In genomic region chr5:91383027-91383955, GRCh38 we compare ENCODE assay signal across 1 cellular context.
A peak's percentile ranks its signal among the peaks of the same experiment; 100 is the strongest.
TF ChIP-seq lines count a peak whose summit lies in the region.

A gene with protein sequence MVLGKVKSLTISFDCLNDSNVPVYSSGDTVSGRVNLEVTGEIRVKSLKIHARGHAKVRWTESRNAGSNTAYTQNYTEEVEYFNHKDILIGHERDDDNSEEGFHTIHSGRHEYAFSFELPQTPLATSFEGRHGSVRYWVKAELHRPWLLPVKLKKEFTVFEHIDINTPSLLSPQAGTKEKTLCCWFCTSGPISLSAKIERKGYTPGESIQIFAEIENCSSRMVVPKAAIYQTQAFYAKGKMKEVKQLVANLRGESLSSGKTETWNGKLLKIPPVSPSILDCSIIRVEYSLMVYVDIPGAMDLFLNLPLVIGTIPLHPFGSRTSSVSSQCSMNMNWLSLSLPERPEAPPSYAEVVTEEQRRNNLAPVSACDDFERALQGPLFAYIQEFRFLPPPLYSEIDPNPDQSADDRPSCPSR (minus strand): TSS chr5:91383317. CDS start chr5:91383092, 225 bp downstream.

TF ChIP-seq in HepG2, 621 proteins besides CTCF, POLR2A, EP300 and RAD21 (continued from another document and continues in another):
- TF ChIP-seq DPF2 (CRISPR knock-in tag; IDR thresholded peaks at IDR 0.05; ENCODE audit: borderline replicate concordance, low read depth): no peak
- TF ChIP-seq GPN1 (CRISPR knock-in tag; IDR thresholded peaks at IDR 0.05; ENCODE audit: borderline replicate concordance): no peak
- no peak for TF ChIP-seq ZNF138 (CRISPR knock-in tag; IDR thresholded peaks at IDR 0.05; ENCODE audit: low read depth)
- TF ChIP-seq MAFG (CRISPR knock-in tag; IDR thresholded peaks at IDR 0.05): no peak
- TF ChIP-seq SMYD3 (CRISPR knock-in tag; IDR thresholded peaks at IDR 0.05): no peak
- peak; percentile 65 for TF ChIP-seq PHF8 (CRISPR knock-in tag; IDR thresholded peaks at IDR 0.05)
- TF ChIP-seq ZNF674 (CRISPR knock-in tag; IDR thresholded peaks at IDR 0.05; ENCODE audit: low read depth): no peak
- TF ChIP-seq ZNF124 (CRISPR knock-in tag; IDR thresholded peaks at IDR 0.05): peak; percentile 54; the same call in 1 of the 2 replicates
- TF ChIP-seq, protein P1, sequence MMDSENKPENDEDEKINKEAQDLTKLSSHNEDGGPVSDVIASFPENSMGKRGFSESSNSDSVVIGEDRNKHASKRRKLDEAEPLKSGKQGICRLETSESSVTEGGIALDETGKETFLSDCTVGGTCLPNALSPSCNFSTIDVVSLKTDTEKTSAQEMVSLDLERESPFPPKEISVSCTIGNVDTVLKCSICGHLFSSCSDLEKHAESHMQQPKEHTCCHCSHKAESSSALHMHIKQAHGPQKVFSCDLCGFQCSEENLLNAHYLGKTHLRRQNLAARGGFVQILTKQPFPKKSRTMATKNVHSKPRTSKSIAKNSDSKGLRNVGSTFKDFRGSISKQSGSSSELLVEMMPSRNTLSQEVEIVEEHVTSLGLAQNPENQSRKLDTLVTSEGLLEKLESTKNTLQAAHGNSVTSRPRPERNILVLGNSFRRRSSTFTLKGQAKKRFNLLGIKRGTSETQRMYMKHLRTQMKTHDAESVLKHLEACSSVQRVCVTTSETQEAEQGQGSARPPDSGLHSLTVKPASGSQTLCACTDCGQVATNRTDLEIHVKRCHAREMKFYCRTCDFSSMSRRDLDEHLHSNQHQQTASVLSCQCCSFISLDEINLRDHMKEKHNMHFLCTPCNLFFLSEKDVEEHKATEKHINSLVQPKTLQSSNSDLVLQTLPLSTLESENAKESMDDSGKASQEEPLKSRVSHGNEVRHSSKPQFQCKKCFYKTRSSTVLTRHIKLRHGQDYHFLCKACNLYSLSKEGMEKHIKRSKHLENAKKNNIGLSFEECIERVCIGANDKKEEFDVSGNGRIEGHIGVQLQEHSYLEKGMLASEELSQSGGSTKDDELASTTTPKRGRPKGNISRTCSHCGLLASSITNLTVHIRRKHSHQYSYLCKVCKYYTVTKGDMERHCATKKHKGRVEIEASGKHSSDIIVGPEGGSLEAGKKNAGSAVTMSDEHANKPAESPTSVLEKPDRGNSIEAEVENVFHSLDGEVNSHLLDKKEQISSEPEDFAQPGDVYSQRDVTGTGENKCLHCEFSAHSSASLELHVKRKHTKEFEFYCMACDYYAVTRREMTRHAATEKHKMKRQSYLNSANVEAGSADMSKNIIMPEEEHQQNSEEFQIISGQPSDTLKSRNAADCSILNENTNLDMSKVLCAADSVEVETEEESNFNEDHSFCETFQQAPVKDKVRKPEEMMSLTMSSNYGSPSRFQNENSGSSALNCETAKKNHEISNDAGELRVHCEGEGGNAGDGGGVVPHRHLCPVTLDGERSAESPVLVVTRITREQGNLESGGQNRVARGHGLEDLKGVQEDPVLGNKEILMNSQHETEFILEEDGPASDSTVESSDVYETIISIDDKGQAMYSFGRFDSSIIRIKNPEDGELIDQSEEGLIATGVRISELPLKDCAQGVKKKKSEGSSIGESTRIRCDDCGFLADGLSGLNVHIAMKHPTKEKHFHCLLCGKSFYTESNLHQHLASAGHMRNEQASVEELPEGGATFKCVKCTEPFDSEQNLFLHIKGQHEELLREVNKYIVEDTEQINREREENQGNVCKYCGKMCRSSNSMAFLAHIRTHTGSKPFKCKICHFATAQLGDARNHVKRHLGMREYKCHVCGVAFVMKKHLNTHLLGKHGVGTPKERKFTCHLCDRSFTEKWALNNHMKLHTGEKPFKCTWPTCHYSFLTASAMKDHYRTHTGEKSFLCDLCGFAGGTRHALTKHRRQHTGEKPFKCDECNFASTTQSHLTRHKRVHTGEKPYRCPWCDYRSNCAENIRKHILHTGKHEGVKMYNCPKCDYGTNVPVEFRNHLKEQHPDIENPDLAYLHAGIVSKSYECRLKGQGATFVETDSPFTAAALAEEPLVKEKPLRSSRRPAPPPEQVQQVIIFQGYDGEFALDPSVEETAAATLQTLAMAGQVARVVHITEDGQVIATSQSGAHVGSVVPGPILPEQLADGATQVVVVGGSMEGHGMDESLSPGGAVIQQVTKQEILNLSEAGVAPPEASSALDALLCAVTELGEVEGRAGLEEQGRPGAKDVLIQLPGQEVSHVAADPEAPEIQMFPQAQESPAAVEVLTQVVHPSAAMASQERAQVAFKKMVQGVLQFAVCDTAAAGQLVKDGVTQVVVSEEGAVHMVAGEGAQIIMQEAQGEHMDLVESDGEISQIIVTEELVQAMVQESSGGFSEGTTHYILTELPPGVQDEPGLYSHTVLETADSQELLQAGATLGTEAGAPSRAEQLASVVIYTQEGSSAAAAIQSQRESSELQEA (CRISPR knock-in tag; IDR thresholded peaks at IDR 0.05; ENCODE audit: not compliant biosample characterization): no peak
- TF ChIP-seq ZNF557 (CRISPR knock-in tag; IDR thresholded peaks at IDR 0.05): no peak
- TF ChIP-seq SALL1 (CRISPR knock-in tag; IDR thresholded peaks at IDR 0.05): peak; percentile 85
- TF ChIP-seq MTA1 (CRISPR knock-in tag; IDR thresholded peaks at IDR 0.05; ENCODE audit: borderline replicate concordance): no peak
- TF ChIP-seq YEATS2 (CRISPR knock-in tag; IDR thresholded peaks at IDR 0.05; ENCODE audit: borderline replicate concordance): no peak
- no peak for TF ChIP-seq ARID2 (CRISPR knock-in tag; IDR thresholded peaks at IDR 0.05; ENCODE audit: borderline replicate concordance)
- no peak; the same call in 1 of the 2 replicates for TF ChIP-seq ZNF564 (CRISPR knock-in tag; IDR thresholded peaks at IDR 0.05)
- no peak for TF ChIP-seq SMARCE1 (IDR thresholded peaks at IDR 0.05; ENCODE audit: borderline replicate concordance)
- no peak for TF ChIP-seq ARHGAP35 (CRISPR knock-in tag; IDR thresholded peaks at IDR 0.05; ENCODE audit: borderline replicate concordance)
- TF ChIP-seq, protein P2, sequence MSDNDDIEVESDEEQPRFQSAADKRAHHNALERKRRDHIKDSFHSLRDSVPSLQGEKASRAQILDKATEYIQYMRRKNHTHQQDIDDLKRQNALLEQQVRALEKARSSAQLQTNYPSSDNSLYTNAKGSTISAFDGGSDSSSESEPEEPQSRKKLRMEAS (IDR thresholded peaks at IDR 0.05): peak; percentile 68; the same call in 1 of the 2 replicates
- TF ChIP-seq FOXP1 (IDR thresholded peaks at IDR 0.05): no peak
- no peak for TF ChIP-seq FOXP1 (CRISPR knock-in tag; IDR thresholded peaks at IDR 0.05)
- TF ChIP-seq, protein P3, sequence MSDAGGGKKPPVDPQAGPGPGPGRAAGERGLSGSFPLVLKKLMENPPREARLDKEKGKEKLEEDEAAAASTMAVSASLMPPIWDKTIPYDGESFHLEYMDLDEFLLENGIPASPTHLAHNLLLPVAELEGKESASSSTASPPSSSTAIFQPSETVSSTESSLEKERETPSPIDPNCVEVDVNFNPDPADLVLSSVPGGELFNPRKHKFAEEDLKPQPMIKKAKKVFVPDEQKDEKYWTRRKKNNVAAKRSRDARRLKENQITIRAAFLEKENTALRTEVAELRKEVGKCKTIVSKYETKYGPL (CRISPR knock-in tag; IDR thresholded peaks at IDR 0.05): no peak
- TF ChIP-seq, protein P4, sequence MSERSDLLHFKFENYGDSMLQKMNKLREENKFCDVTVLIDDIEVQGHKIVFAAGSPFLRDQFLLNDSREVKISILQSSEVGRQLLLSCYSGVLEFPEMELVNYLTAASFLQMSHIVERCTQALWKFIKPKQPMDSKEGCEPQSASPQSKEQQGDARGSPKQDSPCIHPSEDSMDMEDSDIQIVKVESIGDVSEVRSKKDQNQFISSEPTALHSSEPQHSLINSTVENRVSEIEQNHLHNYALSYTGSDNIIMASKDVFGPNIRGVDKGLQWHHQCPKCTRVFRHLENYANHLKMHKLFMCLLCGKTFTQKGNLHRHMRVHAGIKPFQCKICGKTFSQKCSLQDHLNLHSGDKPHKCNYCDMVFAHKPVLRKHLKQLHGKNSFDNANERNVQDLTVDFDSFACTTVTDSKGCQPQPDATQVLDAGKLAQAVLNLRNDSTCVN (CRISPR knock-in tag; IDR thresholded peaks at IDR 0.05; ENCODE audit: borderline replicate concordance): no peak; the same call in 1 of the 2 replicates
- no peak for TF ChIP-seq NFRKB (IDR thresholded peaks at IDR 0.05)
- no peak for TF ChIP-seq ZNF724P (CRISPR knock-in tag; IDR thresholded peaks at IDR 0.05; ENCODE audit: borderline replicate concordance)
- no peak for TF ChIP-seq CREB1 (IDR thresholded peaks at IDR 0.05)
- peak; percentile 66 for TF ChIP-seq CREB1 (CRISPR knock-in tag; IDR thresholded peaks at IDR 0.05)
- TF ChIP-seq, protein P5, sequence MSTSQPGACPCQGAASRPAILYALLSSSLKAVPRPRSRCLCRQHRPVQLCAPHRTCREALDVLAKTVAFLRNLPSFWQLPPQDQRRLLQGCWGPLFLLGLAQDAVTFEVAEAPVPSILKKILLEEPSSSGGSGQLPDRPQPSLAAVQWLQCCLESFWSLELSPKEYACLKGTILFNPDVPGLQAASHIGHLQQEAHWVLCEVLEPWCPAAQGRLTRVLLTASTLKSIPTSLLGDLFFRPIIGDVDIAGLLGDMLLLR (CRISPR knock-in tag; IDR thresholded peaks at IDR 0.05): no peak
- TF ChIP-seq RXRA (CRISPR knock-in tag; IDR thresholded peaks at IDR 0.05): peak; percentile 46; the same call in 1 of the 2 replicates
- TF ChIP-seq ARNT (IDR thresholded peaks at IDR 0.05): no peak
- no peak; the same call in 1 of the 2 replicates for TF ChIP-seq ZNF3 (CRISPR knock-in tag; IDR thresholded peaks at IDR 0.05)
- TF ChIP-seq BORCS8-MEF2B (CRISPR knock-in tag; IDR thresholded peaks at IDR 0.05): peak; percentile 90; the same call in 1 of the 2 replicates
- TF ChIP-seq DR1 (CRISPR knock-in tag; IDR thresholded peaks at IDR 0.05): peak; percentile 70; the same call in 1 of the 2 replicates
- TF ChIP-seq LCORL (IDR thresholded peaks at IDR 0.05): no peak
- TF ChIP-seq LCORL (CRISPR knock-in tag; IDR thresholded peaks at IDR 0.05): no peak
- no peak for TF ChIP-seq ZNF678 (CRISPR knock-in tag; IDR thresholded peaks at IDR 0.05)
- TF ChIP-seq ZNF281 (CRISPR knock-in tag; IDR thresholded peaks at IDR 0.05; ENCODE audit: borderline replicate concordance): peak; percentile 82; the same call in 1 of the 2 replicates
- TF ChIP-seq TGIF2 (CRISPR knock-in tag; IDR thresholded peaks at IDR 0.05): peak; percentile 37; the same call in 1 of the 2 replicates
- no peak for TF ChIP-seq ZNF629 (CRISPR knock-in tag; conservative IDR thresholded peaks at IDR 0.05)
- no peak for TF ChIP-seq MLX (CRISPR knock-in tag; IDR thresholded peaks at IDR 0.05)
- TF ChIP-seq ASH2L (IDR thresholded peaks at IDR 0.05; ENCODE audit: insufficient read length, low read depth, low read length): peak; percentile 80
- TF ChIP-seq IKZF4 (CRISPR knock-in tag; IDR thresholded peaks at IDR 0.05; ENCODE audit: borderline replicate concordance, low read depth, not compliant biosample characterization): no peak
- no peak; the same call in 1 of the 2 replicates for TF ChIP-seq STAG1 (CRISPR knock-in tag; IDR thresholded peaks at IDR 0.05)
- TF ChIP-seq ZBTB44 (CRISPR knock-in tag; IDR thresholded peaks at IDR 0.05): no peak
- no peak for TF ChIP-seq RFXANK (CRISPR knock-in tag; IDR thresholded peaks at IDR 0.05)
- TF ChIP-seq ZNF414 (CRISPR knock-in tag; IDR thresholded peaks at IDR 0.05): no peak
- no peak for TF ChIP-seq HES4 (CRISPR knock-in tag; IDR thresholded peaks at IDR 0.05; ENCODE audit: borderline replicate concordance)
- no peak for TF ChIP-seq ZNF883 (CRISPR knock-in tag; IDR thresholded peaks at IDR 0.05; ENCODE audit: not compliant biosample characterization)
- 0 out of 2 replicates have a peak, but pooled peaks have one; percentile 14 for TF ChIP-seq THYN1 (CRISPR knock-in tag; IDR thresholded peaks at IDR 0.05; ENCODE audit: borderline replicate concordance, low read depth)
- TF ChIP-seq ZNF570 (CRISPR knock-in tag; IDR thresholded peaks at IDR 0.05; ENCODE audit: borderline replicate concordance): no peak
- TF ChIP-seq HDAC2 (CRISPR knock-in tag; IDR thresholded peaks at IDR 0.05): peak; percentile 36; the same call in 1 of the 2 replicates
- TF ChIP-seq TCF7 (IDR thresholded peaks at IDR 0.05; ENCODE audit: low read depth): no peak
